28 cellular contexts compared by ENCODE assay signal in the genomic region with DNA sequence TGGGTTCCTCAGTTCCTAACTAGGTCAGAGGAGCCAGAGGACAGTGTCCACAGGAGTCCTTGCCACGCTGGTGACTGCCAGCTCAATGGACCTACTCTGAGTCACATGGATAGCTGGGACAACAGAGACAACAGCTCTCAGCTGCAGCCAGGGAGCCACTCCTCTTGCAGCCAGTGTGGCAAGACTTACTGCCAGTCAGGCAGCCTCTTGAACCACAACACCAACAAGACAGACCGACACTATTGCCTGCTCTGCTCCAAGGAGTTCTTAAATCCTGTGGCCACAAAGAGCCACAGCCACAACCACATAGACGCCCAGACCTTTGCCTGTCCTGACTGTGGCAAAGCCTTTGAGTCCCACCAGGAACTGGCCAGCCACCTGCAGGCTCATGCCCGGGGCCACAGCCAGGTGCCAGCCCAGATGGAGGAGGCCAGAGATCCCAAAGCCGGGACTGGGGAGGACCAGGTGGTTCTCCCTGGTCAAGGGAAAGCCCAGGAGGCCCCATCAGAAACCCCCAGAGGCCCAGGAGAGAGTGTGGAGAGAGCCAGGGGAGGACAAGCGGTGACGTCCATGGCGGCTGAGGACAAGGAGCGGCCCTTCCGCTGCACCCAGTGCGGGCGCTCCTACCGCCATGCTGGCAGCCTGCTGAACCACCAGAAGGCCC. TPM values are rescaled to one million over a fixed set of nuclear protein-coding genes. Genes with fewer than 3 reads are reported as not detected.
DNase-seq lines count a peak whose midpoint lies in the region; ATAC-seq, FAIRE-seq and TF ChIP-seq lines count a peak whose summit lies in the region.
"Had no signal": no experiment of that assay in that cellular context is flagged by ENCODE, and none has a peak within 500 bp of the region (broad histone marks: within the 10 kb centered on the region; RNA-seq: fewer than 3 reads in every experiment).

No MANE protein-coding gene starts in this region.

- POLR2A ChIA-PET in activated CD8-positive, alpha-beta T cell treated with anti-CD3 and anti-CD28 coated beads for 36 hours (lab: Charles Lee), result interaction anchor here (0.6 to 1.5 kb wide), 3 partner anchors 13 to 136 kb away, joined by 3 to 5 read pairs (median 3); partner anchors contain the start of gene PYDC1
- POLR2A ChIA-PET in activated CD8-positive, alpha-beta T cell treated with anti-CD3 and anti-CD28 coated beads, Interleukin-2, amount 10 ng/mL, durations not matched to agents 7 days and 5 days (lab: Charles Lee), result no interaction called here
- POLR2A ChIA-PET in HEK293 (lab: Yijun Ruan, JAX), result no interaction called here

- H3K9me3 Mint-ChIP-seq in activated CD8-positive, alpha-beta T cell treated with anti-CD3 and anti-CD28 coated beads for 36 hours, result no peaks in the 10 kb centered on the region
- no peaks in the 10 kb centered on the region for H3K9me3 Mint-ChIP-seq in activated CD8-positive, alpha-beta T cell treated with anti-CD3 and anti-CD28 coated beads, Interleukin-2, amount 10 ng/mL, durations not matched to agents 7 days and 5 days (ENCODE audit: insufficient read depth)
- no peaks in the 10 kb centered on the region for H3K9me3 Mint-ChIP-seq in central memory CD8-positive, alpha-beta T cell
- H3K9me3 Mint-ChIP-seq: activated naive CD8-positive, alpha-beta T cell treated with anti-CD3 and anti-CD28 coated beads, Interleukin-2, amount 10 ng/mL, durations not matched to agents 7 days and 5 days; CD4-positive, alpha-beta T cell; endodermal cell; IgD-negative memory B cell had no signal

- H3K4me3 Mint-ChIP-seq in activated CD8-positive, alpha-beta T cell treated with anti-CD3 and anti-CD28 coated beads for 36 hours, result no peak overlapping the region
- H3K4me3 Mint-ChIP-seq in activated CD8-positive, alpha-beta T cell treated with anti-CD3 and anti-CD28 coated beads, Interleukin-2, amount 10 ng/mL, durations not matched to agents 7 days and 5 days, result no peak overlapping the region
- H3K4me3 Mint-ChIP-seq in central memory CD8-positive, alpha-beta T cell, result no peak overlapping the region
- H3K4me3 Mint-ChIP-seq: activated naive CD8-positive, alpha-beta T cell treated with anti-CD3 and anti-CD28 coated beads, Interleukin-2, amount 10 ng/mL, durations not matched to agents 7 days and 5 days; CD4-positive, alpha-beta T cell; endodermal cell; IgD-negative memory B cell had no signal

- H3K4me3 ChIP-seq in HEK293 (ENCODE audit: low read depth, low read length) (no peak overlapping the region), sigmoid colon (no peak overlapping the region)
- H3K4me3 ChIP-seq: ascending aorta, cardiac muscle cell, prostate gland, tibial artery had no signal

- no peak for TF ChIP-seq CTCF in activated CD8-positive, alpha-beta T cell treated with anti-CD3 and anti-CD28 coated beads for 36 hours (IDR thresholded peaks at IDR 0.05)
- TF ChIP-seq CTCF in HEK293 (tag by site-specific recombination; IDR thresholded peaks at IDR 0.05), result no peak
- TF ChIP-seq CTCF in sigmoid colon (IDR thresholded peaks at IDR 0.05), result no peak

- DNase-seq in activated CD8-positive, alpha-beta T cell treated with anti-CD3 and anti-CD28 coated beads for 36 hours, result no peak
- DNase-seq in activated CD8-positive, alpha-beta T cell treated with anti-CD3 and anti-CD28 coated beads, Interleukin-2, amount 10 ng/mL, durations not matched to agents 7 days and 5 days, result no peak
- DNase-seq in central memory CD8-positive, alpha-beta T cell (ENCODE audit: low spot score in 2 of 2), result no peak
- DNase-seq in sigmoid colon (peak; percentile 60), RCC 7860 (ENCODE audit: low spot score) (no peak), RPMI8226 (no peak)
- DNase-seq: activated CD4-positive, alpha-beta T cell treated with anti-CD3 and anti-CD28 coated beads for 4 hours; activated naive CD8-positive, alpha-beta T cell treated with anti-CD3 and anti-CD28 coated beads, Interleukin-2, amount 10 ng/mL, durations not matched to agents 7 days and 5 days; CD4-positive, alpha-beta T cell; cortex of kidney; DMS153; endodermal cell; foreskin fibroblast; NCI-H1417; NCI-H2029 treated with DMSO at 0.1 percent for 48 hours; NCI-H2227 treated with DMSO at 0.1 percent for 48 hours; NCI-H69; tibial artery had no signal

- H3K4me1 Mint-ChIP-seq in activated CD8-positive, alpha-beta T cell treated with anti-CD3 and anti-CD28 coated beads for 36 hours (ENCODE audit: low read depth), result peaks cover 37% of the 10 kb centered on the region
- peaks cover 36% of the 10 kb centered on the region for H3K4me1 Mint-ChIP-seq in activated CD8-positive, alpha-beta T cell treated with anti-CD3 and anti-CD28 coated beads, Interleukin-2, amount 10 ng/mL, durations not matched to agents 7 days and 5 days (ENCODE audit: low read depth)
- peaks cover 15% of the 10 kb centered on the region for H3K4me1 Mint-ChIP-seq in central memory CD8-positive, alpha-beta T cell
- H3K4me1 Mint-ChIP-seq: endodermal cell had no signal

- peaks cover 44% of the 10 kb centered on the region for H3K36me3 Mint-ChIP-seq in activated CD8-positive, alpha-beta T cell treated with anti-CD3 and anti-CD28 coated beads for 36 hours (ENCODE audit: low read depth)
- H3K36me3 Mint-ChIP-seq in activated CD8-positive, alpha-beta T cell treated with anti-CD3 and anti-CD28 coated beads, Interleukin-2, amount 10 ng/mL, durations not matched to agents 7 days and 5 days (ENCODE audit: low read depth), result peaks cover 51% of the 10 kb centered on the region
- H3K36me3 Mint-ChIP-seq in central memory CD8-positive, alpha-beta T cell (ENCODE audit: insufficient read depth), result peaks cover 21% of the 10 kb centered on the region

- peaks cover 0 to 81% of the 10 kb centered on the region in 2 experiments; a peak in 1 of 3 replicates for H3K36me3 ChIP-seq in HEK293 (ENCODE audit: control insufficient read depth in 2 of 2, insufficient read depth in 1 of 2, low read length in 2 of 2)
- H3K36me3 ChIP-seq in sigmoid colon, result peaks cover 52 to 98% (median 55%) of the 10 kb centered on the region in 4 donors

- H3K27ac ChIP-seq in HEK293 (ENCODE audit: extremely low read depth, low read depth, low read length), result no peak overlapping the region
- H3K27ac ChIP-seq in sigmoid colon, result no peak overlapping the region
- H3K27ac ChIP-seq: ascending aorta, cardiac muscle cell, prostate gland, tibial artery had no signal

- no peaks in the 10 kb centered on the region for H3K27me3 Mint-ChIP-seq in activated CD8-positive, alpha-beta T cell treated with anti-CD3 and anti-CD28 coated beads for 36 hours
- no peaks in the 10 kb centered on the region for H3K27me3 Mint-ChIP-seq in activated CD8-positive, alpha-beta T cell treated with anti-CD3 and anti-CD28 coated beads, Interleukin-2, amount 10 ng/mL, durations not matched to agents 7 days and 5 days (ENCODE audit: low read depth)
- H3K27me3 Mint-ChIP-seq in central memory CD8-positive, alpha-beta T cell, result no peaks in the 10 kb centered on the region
- H3K27me3 Mint-ChIP-seq: activated naive CD8-positive, alpha-beta T cell treated with anti-CD3 and anti-CD28 coated beads, Interleukin-2, amount 10 ng/mL, durations not matched to agents 7 days and 5 days; CD4-positive, alpha-beta T cell; IgD-negative memory B cell had no signal

- no peak for FAIRE-seq in RCC 7860 (lab: Jason Lieb, UNC)
- FAIRE-seq: A204.1 had no signal

- no peaks in the 10 kb centered on the region for H3K4me1 ChIP-seq in HEK293 (ENCODE audit: control insufficient read depth, insufficient read depth, low read length)
- peaks cover 0 to 2% (median 0%) of the 10 kb centered on the region in 4 donors for H3K4me1 ChIP-seq in sigmoid colon
- H3K4me1 ChIP-seq: ascending aorta, prostate gland had no signal

- peak overlapping the region; percentile 49 for H3K27ac Mint-ChIP-seq in activated CD8-positive, alpha-beta T cell treated with anti-CD3 and anti-CD28 coated beads for 36 hours
- H3K27ac Mint-ChIP-seq in activated CD8-positive, alpha-beta T cell treated with anti-CD3 and anti-CD28 coated beads, Interleukin-2, amount 10 ng/mL, durations not matched to agents 7 days and 5 days, result no peak overlapping the region
- peak overlapping the region; percentile 53 for H3K27ac Mint-ChIP-seq in central memory CD8-positive, alpha-beta T cell (ENCODE audit: low read depth)
- H3K27ac Mint-ChIP-seq: activated naive CD8-positive, alpha-beta T cell treated with anti-CD3 and anti-CD28 coated beads, Interleukin-2, amount 10 ng/mL, durations not matched to agents 7 days and 5 days; CD4-positive, alpha-beta T cell; endodermal cell had no signal

- no peak for TF ChIP-seq EP300 in sigmoid colon (IDR thresholded peaks at IDR 0.05)

- intact Hi-C loops in activated CD8-positive, alpha-beta T cell treated with anti-CD3 and anti-CD28 coated beads for 36 hours (cut with micrococcal nuclease), result no loop called here
- intact Hi-C loops in sigmoid colon (cut with DNase I), result no loop called here

- H3K9me3 ChIP-seq in HEK293 (ENCODE audit: control insufficient read depth, insufficient read depth, low read depth, low read length) (no peaks in the 10 kb centered on the region), sigmoid colon (no peaks in the 10 kb centered on the region)
- H3K9me3 ChIP-seq: ascending aorta, prostate gland, tibial artery had no signal

- no peak for TF ChIP-seq POLR2A in sigmoid colon (IDR thresholded peaks at IDR 0.05)

- ATAC-seq in activated CD8-positive, alpha-beta T cell treated with anti-CD3 and anti-CD28 coated beads for 36 hours, result no peak
- no peak for ATAC-seq in activated CD8-positive, alpha-beta T cell treated with anti-CD3 and anti-CD28 coated beads, Interleukin-2, amount 10 ng/mL, durations not matched to agents 7 days and 5 days
- ATAC-seq in central memory CD8-positive, alpha-beta T cell (replicated peaks; ENCODE audit: extremely low read depth, poor library complexity, severe bottlenecking), result no peak
- ATAC-seq in GM19463 (IDR thresholded peaks at IDR 0.05; ENCODE audit: unreplicated experiment), result no peak
- ATAC-seq: esophagus mucosa, Right ventricle myocardium inferior, SK-N-SH treated with all-trans-retinoic acid at 6 μM for 48 hours had no signal

- CTCF ChIA-PET in activated CD8-positive, alpha-beta T cell treated with anti-CD3 and anti-CD28 coated beads for 36 hours (lab: Charles Lee), result no interaction called here
- CTCF ChIA-PET in activated CD8-positive, alpha-beta T cell treated with anti-CD3 and anti-CD28 coated beads, Interleukin-2, amount 10 ng/mL, durations not matched to agents 7 days and 5 days (lab: Charles Lee), result no interaction called here
- CTCF ChIA-PET in HEK293 (lab: Yijun Ruan, JAX), result no interaction called here

- no peaks in the 10 kb centered on the region for H3K27me3 ChIP-seq in sigmoid colon
- H3K27me3 ChIP-seq: ascending aorta, cardiac muscle cell, tibial artery had no signal

- 93 to 94% methylated on average over 13 of the region's 13 CpGs for WGBS in sigmoid colon, 2 donors

RNA-seq across cellular contexts. Expression of gene ZNF646, which starts 6.7 kb away (rescaled TPM):
- total RNA-seq in activated CD8-positive, alpha-beta T cell treated with anti-CD3 and anti-CD28 coated beads for 36 hours, result 10 to 100 TPM; 22.0 to 24.4 TPM
- total RNA-seq in activated CD8-positive, alpha-beta T cell treated with anti-CD3 and anti-CD28 coated beads, Interleukin-2, amount 10 ng/mL, durations not matched to agents 7 days and 5 days, result 10 to 100 TPM; 26.0 to 30.3 TPM
- 10 to 100 TPM in 1 of 4 donors, 1 to 10 TPM in 3; 8.3 to 12.2 (median 8.8) TPM for total RNA-seq in sigmoid colon
- 10 to 100 TPM in 1 of 3 donors, 1 to 10 TPM in 2; 1.8 to 15.0 (median 4.9) TPM for polyA plus RNA-seq in sigmoid colon

RNA-seq across cellular contexts. Expression of gene ZNF668, which starts 6.8 kb away (rescaled TPM):
- total RNA-seq in activated CD8-positive, alpha-beta T cell treated with anti-CD3 and anti-CD28 coated beads for 36 hours, result 10 to 100 TPM; 16.2 to 18.8 TPM
- total RNA-seq in activated CD8-positive, alpha-beta T cell treated with anti-CD3 and anti-CD28 coated beads, Interleukin-2, amount 10 ng/mL, durations not matched to agents 7 days and 5 days, result 10 to 100 TPM; 20.8 to 22.2 TPM
- total RNA-seq in sigmoid colon, result 10 to 100 TPM in 1 of 4 donors, 1 to 10 TPM in 3; 5.2 to 12.5 (median 7.7) TPM
- 10 to 100 TPM in 1 of 3 donors, 1 to 10 TPM in 2; 4.8 to 11.7 (median 4.9) TPM for polyA plus RNA-seq in sigmoid colon

RNA-seq across cellular contexts. Expression of gene PRSS53, which starts 7.9 kb away (rescaled TPM):
- total RNA-seq in activated CD8-positive, alpha-beta T cell treated with anti-CD3 and anti-CD28 coated beads for 36 hours, result 1 to 10 TPM; 5.5 to 8.6 TPM
- 1 to 10 TPM; 5.3 to 6.8 TPM for total RNA-seq in activated CD8-positive, alpha-beta T cell treated with anti-CD3 and anti-CD28 coated beads, Interleukin-2, amount 10 ng/mL, durations not matched to agents 7 days and 5 days
- total RNA-seq in sigmoid colon, result 1 to 10 TPM; 1.1 to 9.1 (median 2.6) TPM
- polyA plus RNA-seq in sigmoid colon, result 1 to 10 TPM in 1 of 3 donors, not detected in 2; 2.0 TPM

RNA-seq across cellular contexts. Expression of gene VKORC1, which starts 13.7 kb away (rescaled TPM):
- 10 to 100 TPM; 68.5 to 71.5 TPM for total RNA-seq in activated CD8-positive, alpha-beta T cell treated with anti-CD3 and anti-CD28 coated beads for 36 hours
- total RNA-seq in activated CD8-positive, alpha-beta T cell treated with anti-CD3 and anti-CD28 coated beads, Interleukin-2, amount 10 ng/mL, durations not matched to agents 7 days and 5 days, result 10 to 100 TPM; 71.6 to 78.8 TPM
- total RNA-seq in sigmoid colon, result 100 to 1,000 TPM; 107 to 165 (median 116) TPM
- polyA plus RNA-seq in sigmoid colon, result 10 to 100 TPM; 30.5 to 66.5 (median 45.6) TPM

RNA-seq across cellular contexts. Expression of gene BCKDK, which starts 27.3 kb away (rescaled TPM):
- 10 to 100 TPM; 55.1 to 58.7 TPM for total RNA-seq in activated CD8-positive, alpha-beta T cell treated with anti-CD3 and anti-CD28 coated beads for 36 hours
- total RNA-seq in activated CD8-positive, alpha-beta T cell treated with anti-CD3 and anti-CD28 coated beads, Interleukin-2, amount 10 ng/mL, durations not matched to agents 7 days and 5 days, result 10 to 100 TPM; 38.9 TPM
- 10 to 100 TPM; 29.5 to 42.7 (median 33.7) TPM for total RNA-seq in sigmoid colon
- 10 to 100 TPM; 21.6 to 33.2 (median 32.1) TPM for polyA plus RNA-seq in sigmoid colon
